ENCODE assay signal across 16 cellular contexts in the genomic region with DNA sequence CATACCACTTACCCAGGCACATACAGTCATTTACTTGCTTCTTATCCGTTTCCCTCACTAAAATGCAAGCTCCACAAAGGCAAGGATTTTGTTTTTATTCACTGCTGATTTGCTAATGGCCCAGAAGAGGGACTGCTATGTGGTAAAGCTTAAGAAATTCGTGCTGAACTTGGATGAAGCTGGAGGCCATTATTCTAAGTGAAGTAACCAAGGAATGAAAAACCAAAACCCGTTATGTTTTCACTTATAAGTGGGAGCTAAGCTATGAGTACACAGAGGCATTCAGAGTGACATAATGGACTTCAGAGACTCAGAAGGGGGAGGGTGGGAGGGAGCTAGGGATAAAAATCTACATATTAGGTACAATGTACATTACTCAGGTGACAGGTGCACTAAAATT. TPM values are rescaled to one million over a fixed set of nuclear protein-coding genes. Genes with fewer than 3 reads are reported as not detected.
DNase-seq lines count a peak whose midpoint lies in the region; ATAC-seq and TF ChIP-seq lines count a peak whose summit lies in the region.
"Had no signal": no experiment of that assay in that cellular context is flagged by ENCODE, and none has a peak within 500 bp of the region (broad histone marks: within the 10 kb centered on the region; RNA-seq: fewer than 3 reads in every experiment).

No MANE protein-coding gene starts in this region.

- H3K27me3 Mint-ChIP-seq in GM23338 (ENCODE audit: insufficient read depth, low read depth, poor library complexity) (peaks cover 14% of the 10 kb centered on the region), nephron progenitor cell (ENCODE audit: low read depth, poor library complexity) (no peaks in the 10 kb centered on the region)

- no peak overlapping the region for H3K4me3 ChIP-seq in GM23338
- H3K4me3 ChIP-seq: A549, PC-9 had no signal

- H3K4me3 Mint-ChIP-seq in GM23338 (no peak overlapping the region), nephron progenitor cell (no peak overlapping the region)

- TF ChIP-seq CTCF in GM23338 (conservative IDR thresholded peaks at IDR 0.05; ENCODE audit: low read depth in 2 of 2): no peak
- no peak for TF ChIP-seq CTCF in nephron progenitor cell (IDR thresholded peaks at IDR 0.05)

- H3K79me2 ChIP-seq in GM23338 (replicated peaks; ENCODE audit: insufficient read depth): no peaks in the 10 kb centered on the region

- H3K27ac ChIP-seq in GM23338 (ENCODE audit: low read depth): 0 out of 2 replicates have a peak overlapping the region, but pooled peaks have one; percentile 72
- H3K27ac ChIP-seq: A549, PC-9 had no signal

- no peaks in the 10 kb centered on the region for H4K20me1 ChIP-seq in GM23338 (replicated peaks; ENCODE audit: insufficient read depth)

- H3K36me3 Mint-ChIP-seq in GM23338 (ENCODE audit: low read depth) (no peaks in the 10 kb centered on the region), nephron progenitor cell (ENCODE audit: low read depth) (peaks cover 30% of the 10 kb centered on the region)

- H2AFZ ChIP-seq in GM23338: peak overlapping the region; percentile 92
- H2AFZ ChIP-seq: PC-9 had no signal

- H3K36me3 ChIP-seq in GM23338 (ENCODE audit: insufficient read depth): no peaks in the 10 kb centered on the region

- H3F3A ChIP-seq in GM23338 (replicated peaks; ENCODE audit: low read depth): no peaks in the 10 kb centered on the region

- no peak for ATAC-seq in GM23338
- no peak for ATAC-seq in HG03342 (IDR thresholded peaks at IDR 0.05; ENCODE audit: unreplicated experiment)
- ATAC-seq: A549 had no signal

- DNase-seq in AG20443 (ENCODE audit: low spot score): peak; percentile 23
- DNase-seq in GM23338 (ENCODE audit: low spot score): no peak
- DNase-seq in astrocyte of the hippocampus (ENCODE audit: low read depth, low spot score): peak; percentile 32
- DNase-seq in nephron progenitor cell: no peak
- no peak for DNase-seq in T-helper 1 cell
- no peak for DNase-seq in middle frontal gyrus (ENCODE audit: extremely low spot score, low spot score)
- DNase-seq in cerebellar nuclear complex (lab: John Stamatoyannopoulos, UW): no peak
- DNase-seq: C1 segment of cervical spinal cord, DMS79 treated with DMSO at 0.1 percent for 48 hours, GOT3, KG1, NCI-H1694 treated with DMSO at 0.1 percent for 48 hours, NCI-H526, PC-9 had no signal

- H3K4me1 Mint-ChIP-seq in GM23338 (peaks cover 32% of the 10 kb centered on the region), nephron progenitor cell (peaks cover 60% of the 10 kb centered on the region)

- H3K4me1 ChIP-seq in GM23338 (ENCODE audit: insufficient read depth): peaks cover 4% of the 10 kb centered on the region; the same call in 1 of the 2 replicates
- H3K4me1 ChIP-seq: A549 had no signal

- no peak overlapping the region for H3K27ac Mint-ChIP-seq in GM23338
- peak overlapping the region; percentile 93 for H3K27ac Mint-ChIP-seq in nephron progenitor cell

- H3K9me3 Mint-ChIP-seq in GM23338: no peaks in the 10 kb centered on the region
- peaks cover 3% of the 10 kb centered on the region for H3K9me3 Mint-ChIP-seq in nephron progenitor cell

- no peak overlapping the region for H3K4me2 ChIP-seq in GM23338
- H3K4me2 ChIP-seq: A549, PC-9 had no signal

- no peaks in the 10 kb centered on the region for H3K9me2 ChIP-seq in GM23338 (ENCODE audit: insufficient read depth)

- H3K27me3 ChIP-seq in GM23338 (ENCODE audit: insufficient read depth): no peaks in the 10 kb centered on the region

TF ChIP-seq in GM23338, 12 proteins besides CTCF, POLR2A, EP300 and RAD21 (continues in another document):
- TF ChIP-seq, protein P1, sequence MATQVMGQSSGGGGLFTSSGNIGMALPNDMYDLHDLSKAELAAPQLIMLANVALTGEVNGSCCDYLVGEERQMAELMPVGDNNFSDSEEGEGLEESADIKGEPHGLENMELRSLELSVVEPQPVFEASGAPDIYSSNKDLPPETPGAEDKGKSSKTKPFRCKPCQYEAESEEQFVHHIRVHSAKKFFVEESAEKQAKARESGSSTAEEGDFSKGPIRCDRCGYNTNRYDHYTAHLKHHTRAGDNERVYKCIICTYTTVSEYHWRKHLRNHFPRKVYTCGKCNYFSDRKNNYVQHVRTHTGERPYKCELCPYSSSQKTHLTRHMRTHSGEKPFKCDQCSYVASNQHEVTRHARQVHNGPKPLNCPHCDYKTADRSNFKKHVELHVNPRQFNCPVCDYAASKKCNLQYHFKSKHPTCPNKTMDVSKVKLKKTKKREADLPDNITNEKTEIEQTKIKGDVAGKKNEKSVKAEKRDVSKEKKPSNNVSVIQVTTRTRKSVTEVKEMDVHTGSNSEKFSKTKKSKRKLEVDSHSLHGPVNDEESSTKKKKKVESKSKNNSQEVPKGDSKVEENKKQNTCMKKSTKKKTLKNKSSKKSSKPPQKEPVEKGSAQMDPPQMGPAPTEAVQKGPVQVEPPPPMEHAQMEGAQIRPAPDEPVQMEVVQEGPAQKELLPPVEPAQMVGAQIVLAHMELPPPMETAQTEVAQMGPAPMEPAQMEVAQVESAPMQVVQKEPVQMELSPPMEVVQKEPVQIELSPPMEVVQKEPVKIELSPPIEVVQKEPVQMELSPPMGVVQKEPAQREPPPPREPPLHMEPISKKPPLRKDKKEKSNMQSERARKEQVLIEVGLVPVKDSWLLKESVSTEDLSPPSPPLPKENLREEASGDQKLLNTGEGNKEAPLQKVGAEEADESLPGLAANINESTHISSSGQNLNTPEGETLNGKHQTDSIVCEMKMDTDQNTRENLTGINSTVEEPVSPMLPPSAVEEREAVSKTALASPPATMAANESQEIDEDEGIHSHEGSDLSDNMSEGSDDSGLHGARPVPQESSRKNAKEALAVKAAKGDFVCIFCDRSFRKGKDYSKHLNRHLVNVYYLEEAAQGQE (IDR thresholded peaks at IDR 0.05; ENCODE audit: unreplicated experiment): no peak
- TF ChIP-seq STAT1 (IDR thresholded peaks at IDR 0.05; ENCODE audit: unreplicated experiment) (no peak), ZNF114 (CRISPR knock-in tag; IDR thresholded peaks at IDR 0.05) (no peak), CREB1 (CRISPR knock-in tag; IDR thresholded peaks at IDR 0.05; ENCODE audit: low read depth) (no peak), ZNF331 (CRISPR knock-in tag; IDR thresholded peaks at IDR 0.05; ENCODE audit: low read depth) (no peak)
- TF ChIP-seq, protein P2, sequence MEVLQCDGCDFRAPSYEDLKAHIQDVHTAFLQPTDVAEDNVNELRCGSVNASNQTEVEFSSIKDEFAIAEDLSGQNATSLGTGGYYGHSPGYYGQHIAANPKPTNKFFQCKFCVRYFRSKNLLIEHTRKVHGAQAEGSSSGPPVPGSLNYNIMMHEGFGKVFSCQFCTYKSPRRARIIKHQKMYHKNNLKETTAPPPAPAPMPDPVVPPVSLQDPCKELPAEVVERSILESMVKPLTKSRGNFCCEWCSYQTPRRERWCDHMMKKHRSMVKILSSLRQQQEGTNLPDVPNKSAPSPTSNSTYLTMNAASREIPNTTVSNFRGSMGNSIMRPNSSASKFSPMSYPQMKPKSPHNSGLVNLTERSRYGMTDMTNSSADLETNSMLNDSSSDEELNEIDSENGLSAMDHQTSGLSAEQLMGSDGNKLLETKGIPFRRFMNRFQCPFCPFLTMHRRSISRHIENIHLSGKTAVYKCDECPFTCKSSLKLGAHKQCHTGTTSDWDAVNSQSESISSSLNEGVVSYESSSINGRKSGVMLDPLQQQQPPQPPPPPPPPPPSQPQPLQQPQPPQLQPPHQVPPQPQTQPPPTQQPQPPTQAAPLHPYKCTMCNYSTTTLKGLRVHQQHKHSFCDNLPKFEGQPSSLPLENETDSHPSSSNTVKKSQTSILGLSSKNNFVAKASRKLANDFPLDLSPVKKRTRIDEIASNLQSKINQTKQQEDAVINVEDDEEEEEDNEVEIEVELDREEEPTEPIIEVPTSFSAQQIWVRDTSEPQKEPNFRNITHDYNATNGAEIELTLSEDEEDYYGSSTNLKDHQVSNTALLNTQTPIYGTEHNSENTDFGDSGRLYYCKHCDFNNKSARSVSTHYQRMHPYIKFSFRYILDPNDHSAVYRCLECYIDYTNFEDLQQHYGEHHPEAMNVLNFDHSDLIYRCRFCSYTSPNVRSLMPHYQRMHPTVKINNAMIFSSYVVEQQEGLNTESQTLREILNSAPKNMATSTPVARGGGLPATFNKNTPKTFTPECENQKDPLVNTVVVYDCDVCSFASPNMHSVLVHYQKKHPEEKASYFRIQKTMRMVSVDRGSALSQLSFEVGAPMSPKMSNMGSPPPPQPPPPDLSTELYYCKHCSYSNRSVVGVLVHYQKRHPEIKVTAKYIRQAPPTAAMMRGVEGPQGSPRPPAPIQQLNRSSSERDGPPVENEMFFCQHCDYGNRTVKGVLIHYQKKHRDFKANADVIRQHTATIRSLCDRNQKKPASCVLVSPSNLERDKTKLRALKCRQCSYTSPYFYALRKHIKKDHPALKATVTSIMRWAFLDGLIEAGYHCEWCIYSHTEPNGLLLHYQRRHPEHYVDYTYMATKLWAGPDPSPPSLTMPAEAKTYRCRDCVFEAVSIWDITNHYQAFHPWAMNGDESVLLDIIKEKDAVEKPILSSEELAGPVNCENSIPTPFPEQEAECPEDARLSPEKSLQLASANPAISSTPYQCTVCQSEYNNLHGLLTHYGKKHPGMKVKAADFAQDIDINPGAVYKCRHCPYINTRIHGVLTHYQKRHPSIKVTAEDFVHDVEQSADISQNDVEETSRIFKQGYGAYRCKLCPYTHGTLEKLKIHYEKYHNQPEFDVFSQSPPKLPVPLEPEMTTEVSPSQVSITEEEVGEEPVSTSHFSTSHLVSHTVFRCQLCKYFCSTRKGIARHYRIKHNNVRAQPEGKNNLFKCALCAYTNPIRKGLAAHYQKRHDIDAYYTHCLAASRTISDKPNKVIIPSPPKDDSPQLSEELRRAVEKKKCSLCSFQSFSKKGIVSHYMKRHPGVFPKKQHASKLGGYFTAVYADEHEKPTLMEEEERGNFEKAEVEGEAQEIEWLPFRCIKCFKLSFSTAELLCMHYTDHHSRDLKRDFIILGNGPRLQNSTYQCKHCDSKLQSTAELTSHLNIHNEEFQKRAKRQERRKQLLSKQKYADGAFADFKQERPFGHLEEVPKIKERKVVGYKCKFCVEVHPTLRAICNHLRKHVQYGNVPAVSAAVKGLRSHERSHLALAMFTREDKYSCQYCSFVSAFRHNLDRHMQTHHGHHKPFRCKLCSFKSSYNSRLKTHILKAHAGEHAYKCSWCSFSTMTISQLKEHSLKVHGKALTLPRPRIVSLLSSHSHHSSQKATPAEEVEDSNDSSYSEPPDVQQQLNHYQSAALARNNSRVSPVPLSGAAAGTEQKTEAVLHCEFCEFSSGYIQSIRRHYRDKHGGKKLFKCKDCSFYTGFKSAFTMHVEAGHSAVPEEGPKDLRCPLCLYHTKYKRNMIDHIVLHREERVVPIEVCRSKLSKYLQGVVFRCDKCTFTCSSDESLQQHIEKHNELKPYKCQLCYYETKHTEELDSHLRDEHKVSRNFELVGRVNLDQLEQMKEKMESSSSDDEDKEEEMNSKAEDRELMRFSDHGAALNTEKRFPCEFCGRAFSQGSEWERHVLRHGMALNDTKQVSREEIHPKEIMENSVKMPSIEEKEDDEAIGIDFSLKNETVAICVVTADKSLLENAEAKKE (CRISPR knock-in tag; IDR thresholded peaks at IDR 0.05): no peak

RNA-seq across cellular contexts. Expression of a gene that starts 47.2 kb away (rescaled TPM):
- 17.5 and 19.1 TPM in 2 replicates for total RNA-seq in GM23338 (2014; rRNA removed; shearing (Covaris generic))
- 9.9 TPM in 2 replicates for polyA plus RNA-seq in GM23338 (2016; fragmentation: Nextera tagmentation; extraction: Ambion mirVana)

RNA-seq across cellular contexts. Expression of a gene that starts 54.9 kb away (rescaled TPM):
- total RNA-seq in GM23338 (2014; rRNA removed; shearing (Covaris generic)): 4.2 and 4.5 TPM in 2 replicates
- polyA plus RNA-seq in GM23338 (2016; fragmentation: Nextera tagmentation; extraction: Ambion mirVana): 0.99 and 1.1 TPM in 2 replicates

Comparison
In these comparisons a context has a peak if more than half of its experiments do, and no peak if none do; other contexts are left out.
1. DNase-seq: peak in AG20443 (single experiment) and astrocyte of the hippocampus (single experiment); none in GM23338 (single experiment), nephron progenitor cell (single experiment), T-helper 1 cell (0 of 5), middle frontal gyrus (single experiment) and cerebellar nuclear complex (0 of 2).